ENCODE assay signal across 1 cellular context in the genomic region with DNA sequence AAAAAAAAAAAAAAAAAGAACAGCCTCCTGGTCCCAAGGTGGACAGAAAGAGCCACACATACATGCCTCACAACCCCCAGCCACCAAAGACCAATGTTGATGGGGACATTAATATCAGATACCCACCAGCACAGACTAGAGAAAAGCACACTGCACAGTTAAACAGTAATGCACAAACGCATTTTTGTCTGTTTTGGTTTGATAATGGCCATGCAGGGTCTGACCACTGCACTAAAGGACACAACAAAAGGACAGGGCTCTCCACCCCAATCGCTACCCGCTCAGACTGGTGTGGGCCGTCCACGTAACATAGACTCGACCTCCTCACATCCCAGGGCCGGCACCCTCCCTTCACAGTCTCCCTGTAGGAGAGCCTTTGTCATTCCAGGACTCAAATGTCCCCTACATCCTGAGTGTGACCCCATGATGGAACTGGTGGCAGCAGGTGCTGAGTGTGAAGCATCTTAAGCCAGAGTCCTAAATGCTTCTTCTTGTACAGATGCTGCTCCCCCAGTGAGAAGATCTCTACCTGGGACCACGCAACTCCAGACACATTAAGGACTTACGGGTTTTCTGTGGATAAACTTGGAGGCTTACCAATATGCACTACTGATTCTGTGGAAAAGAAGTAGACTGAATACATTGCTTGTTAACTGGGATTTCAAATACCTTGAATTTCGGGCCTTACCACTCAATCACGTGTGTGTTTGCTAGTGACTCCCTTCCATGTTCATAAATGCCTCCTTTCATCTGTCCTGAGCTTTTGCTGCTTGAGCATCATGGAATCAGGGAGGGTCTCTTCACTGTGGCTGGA.
TF ChIP-seq lines count a peak whose summit lies in the region.

No MANE protein-coding gene starts in this region.

TF ChIP-seq in WTC11, 78 proteins besides CTCF, POLR2A, EP300 and RAD21:
- TF ChIP-seq PRRX2 (CRISPR knock-in tag; IDR thresholded peaks at IDR 0.05), result no peak
- TF ChIP-seq, protein P1, sequence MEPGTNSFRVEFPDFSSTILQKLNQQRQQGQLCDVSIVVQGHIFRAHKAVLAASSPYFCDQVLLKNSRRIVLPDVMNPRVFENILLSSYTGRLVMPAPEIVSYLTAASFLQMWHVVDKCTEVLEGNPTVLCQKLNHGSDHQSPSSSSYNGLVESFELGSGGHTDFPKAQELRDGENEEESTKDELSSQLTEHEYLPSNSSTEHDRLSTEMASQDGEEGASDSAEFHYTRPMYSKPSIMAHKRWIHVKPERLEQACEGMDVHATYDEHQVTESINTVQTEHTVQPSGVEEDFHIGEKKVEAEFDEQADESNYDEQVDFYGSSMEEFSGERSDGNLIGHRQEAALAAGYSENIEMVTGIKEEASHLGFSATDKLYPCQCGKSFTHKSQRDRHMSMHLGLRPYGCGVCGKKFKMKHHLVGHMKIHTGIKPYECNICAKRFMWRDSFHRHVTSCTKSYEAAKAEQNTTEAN (CRISPR knock-in tag; IDR thresholded peaks at IDR 0.05), result no peak
- no peak for TF ChIP-seq JAZF1 (CRISPR knock-in tag; IDR thresholded peaks at IDR 0.05)
- no peak for TF ChIP-seq IRF1 (CRISPR knock-in tag; IDR thresholded peaks at IDR 0.05)
- TF ChIP-seq OVOL2 (CRISPR knock-in tag; IDR thresholded peaks at IDR 0.05; ENCODE audit: borderline replicate concordance), result no peak
- TF ChIP-seq ATF1 (CRISPR knock-in tag; IDR thresholded peaks at IDR 0.05), result no peak
- TF ChIP-seq MXD4 (CRISPR knock-in tag; IDR thresholded peaks at IDR 0.05; ENCODE audit: borderline replicate concordance), result no peak
- no peak for TF ChIP-seq CBFB (CRISPR knock-in tag; IDR thresholded peaks at IDR 0.05; ENCODE audit: low read depth)
- TF ChIP-seq GABPB1 (CRISPR knock-in tag; IDR thresholded peaks at IDR 0.05), result no peak
- no peak for TF ChIP-seq FOXK1 (CRISPR knock-in tag; IDR thresholded peaks at IDR 0.05)
- TF ChIP-seq ATF2 (CRISPR knock-in tag; IDR thresholded peaks at IDR 0.05; ENCODE audit: borderline replicate concordance, low read depth), result no peak
- no peak for TF ChIP-seq E2F1 (CRISPR knock-in tag; IDR thresholded peaks at IDR 0.05)
- TF ChIP-seq ETV6 (CRISPR knock-in tag; IDR thresholded peaks at IDR 0.05), result no peak
- TF ChIP-seq GRHL2 (CRISPR knock-in tag; IDR thresholded peaks at IDR 0.05; ENCODE audit: insufficient replicate concordance, severe bottlenecking), result no peak
- no peak for TF ChIP-seq CREM (CRISPR knock-in tag; IDR thresholded peaks at IDR 0.05)
- no peak for TF ChIP-seq FOXJ3 (CRISPR knock-in tag; IDR thresholded peaks at IDR 0.05; ENCODE audit: borderline replicate concordance)
- TF ChIP-seq ZBTB21 (CRISPR knock-in tag; IDR thresholded peaks at IDR 0.05; ENCODE audit: borderline replicate concordance), result no peak
- no peak for TF ChIP-seq RELA (CRISPR knock-in tag; IDR thresholded peaks at IDR 0.05; ENCODE audit: borderline replicate concordance)
- TF ChIP-seq NFYB (CRISPR knock-in tag; conservative IDR thresholded peaks at IDR 0.05; ENCODE audit: low read depth), result no peak
